In the genomic region with DNA sequence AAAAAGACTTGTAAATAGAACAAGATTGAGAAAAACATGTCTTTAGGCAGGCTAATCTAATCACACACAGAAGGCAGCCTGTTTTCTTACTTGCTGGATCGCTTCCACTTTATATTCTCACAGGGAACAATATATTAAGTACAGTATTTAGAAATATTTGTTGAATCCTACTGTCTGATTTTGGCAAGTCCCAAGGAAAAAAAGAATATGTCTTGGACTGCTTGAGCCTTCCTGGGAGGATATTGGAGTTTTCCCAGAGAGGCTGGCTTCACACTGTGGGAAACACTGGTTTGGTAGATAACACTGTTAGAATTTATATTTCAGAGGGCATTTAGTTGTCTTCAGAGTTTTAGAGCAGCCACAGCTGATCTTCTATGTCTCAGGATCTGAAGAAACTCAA, we compare ENCODE assay signal across 24 cellular contexts.
A peak's percentile ranks its signal among the peaks of the same experiment; 100 is the strongest.
DNase-seq lines count a peak whose midpoint lies in the region; ATAC-seq, FAIRE-seq and TF ChIP-seq lines count a peak whose summit lies in the region.
"Had no signal": no experiment of that assay in that cellular context is flagged by ENCODE, and none has a peak within 500 bp of the region (broad histone marks: within the 10 kb centered on the region; RNA-seq: fewer than 3 reads in every experiment).

No MANE protein-coding gene starts in this region.

- POLR2A ChIA-PET in endothelial cell of umbilical vein (lab: Charles Lee): no interaction called here

- no peaks in the 10 kb centered on the region for H3K9me3 ChIP-seq in right atrium auricular region
- H3K9me3 ChIP-seq in endothelial cell of umbilical vein (replicated peaks; ENCODE audit: control insufficient read depth, insufficient read depth, low read length): no peaks in the 10 kb centered on the region
- H3K9me3 ChIP-seq in WERI-Rb-1 (ENCODE audit: severe bottlenecking): no peaks in the 10 kb centered on the region
- H3K9me3 ChIP-seq: Peyer's patch, SJSA1, thoracic aorta had no signal

- intact Hi-C loops in Right ventricle myocardium superior (cut with DNase I) (no loop called here), endothelial cell of umbilical vein (cut with micrococcal nuclease) (no loop called here)

- H3K4me1 ChIP-seq in right atrium auricular region (peaks cover 0 to 22% of the 10 kb centered on the region in 2 donors), endothelial cell of umbilical vein (ENCODE audit: control insufficient read depth, extremely low read depth, insufficient read depth, low read length) (peaks cover 15% of the 10 kb centered on the region)
- H3K4me1 ChIP-seq: Peyer's patch had no signal

- no peaks in the 10 kb centered on the region for H3K79me2 ChIP-seq in endothelial cell of umbilical vein (ENCODE audit: control insufficient read depth, insufficient read depth, low read length)

- TF ChIP-seq CTCF in right atrium auricular region (IDR thresholded peaks at IDR 0.05) (no peak), endothelial cell of umbilical vein (IDR thresholded peaks at IDR 0.05; ENCODE audit: extremely low read depth in 1 of 2, insufficient read depth in 1 of 2, low read depth in 1 of 2, low read length in 2 of 2) (no peak), WERI-Rb-1 (IDR thresholded peaks at IDR 0.05; ENCODE audit: low read depth, low read length) (no peak)

- no peaks in the 10 kb centered on the region for H3K9me1 ChIP-seq in endothelial cell of umbilical vein (replicated peaks; ENCODE audit: control insufficient read depth, extremely low read depth, insufficient read depth, low read length)

- peak overlapping the region in 1 of 2 donors; percentile 37 for H3K27ac ChIP-seq in right atrium auricular region
- H3K27ac ChIP-seq in endothelial cell of umbilical vein (ENCODE audit: insufficient read depth, low read depth, low read length): no peak overlapping the region
- H3K27ac ChIP-seq in WERI-Rb-1: no peak overlapping the region
- H3K27ac ChIP-seq: Peyer's patch, SJSA1 had no signal

- H3K36me3 ChIP-seq in right atrium auricular region (no peaks in the 10 kb centered on the region), endothelial cell of umbilical vein (ENCODE audit: control insufficient read depth in 2 of 2, extremely low read depth in 1 of 2, insufficient read depth in 2 of 2, low read length in 2 of 2) (no peaks in the 10 kb centered on the region), WERI-Rb-1 (no peaks in the 10 kb centered on the region)
- H3K36me3 ChIP-seq: Peyer's patch, SJSA1, thoracic aorta had no signal

- no peak for FAIRE-seq in endothelial cell of umbilical vein (lab: Jason Lieb, UNC)
- FAIRE-seq: TTC549 had no signal

- H3K27me3 ChIP-seq in right atrium auricular region (no peaks in the 10 kb centered on the region), endothelial cell of umbilical vein (ENCODE audit: control insufficient read depth in 2 of 2, insufficient read depth in 2 of 2, low read length in 2 of 2) (no peaks in the 10 kb centered on the region), WERI-Rb-1 (ENCODE audit: insufficient read depth, low read depth, severe bottlenecking) (no peaks in the 10 kb centered on the region)
- H3K27me3 ChIP-seq: Peyer's patch, SJSA1 had no signal

- no TSS peak for BruUV-seq in endothelial cell of umbilical vein (replicated peaks; lab: Mats Ljungman, UMichigan)

- no peak overlapping the region for H3K4me2 ChIP-seq in endothelial cell of umbilical vein (ENCODE audit: insufficient read depth, low read length)

- H3K9ac ChIP-seq in endothelial cell of umbilical vein (replicated peaks; ENCODE audit: extremely low read depth, insufficient read depth, low read length): no peak overlapping the region

- H3K4me3 ChIP-seq in right atrium auricular region (no peak overlapping the region), endothelial cell of umbilical vein (replicated peaks in 1 of 3; ENCODE audit: insufficient read depth in 1 of 3, low read depth in 1 of 3, low read length in 3 of 3) (no peak overlapping the region), WERI-Rb-1 (ENCODE audit: low read depth, low read length) (no peak overlapping the region)
- H3K4me3 ChIP-seq: Peyer's patch, SJSA1, thoracic aorta had no signal

- CTCF ChIA-PET in endothelial cell of umbilical vein (lab: Charles Lee): no interaction called here

- TF ChIP-seq POLR2A in endothelial cell of umbilical vein (IDR thresholded peaks at IDR 0.05; ENCODE audit: low read depth, low read length): no peak

- no peaks in the 10 kb centered on the region for H4K20me1 ChIP-seq in endothelial cell of umbilical vein (replicated peaks; ENCODE audit: control insufficient read depth, extremely low read depth, insufficient read depth, low read length)

- no peak overlapping the region for H2AFZ ChIP-seq in endothelial cell of umbilical vein (ENCODE audit: low read depth, low read length)

- DNase-seq in Right ventricle myocardium superior (no peak), right atrium auricular region (ENCODE audit: low spot score) (no peak), endothelial cell of umbilical vein (ENCODE audit: low read depth, low spot score) (peak; percentile 64), left kidney (ENCODE audit: low read depth, low spot score) (peak; percentile 38), HT-29 (ENCODE audit: low spot score) (no peak), WERI-Rb-1 (no peak)
- no peak for DNase-seq in central memory CD4-positive, alpha-beta T cell
- no peak for DNase-seq in effector CD8-positive, alpha-beta T cell (lab: John Stamatoyannopoulos, UW)
- DNase-seq: activated CD4-positive, alpha-beta T cell treated with anti-CD3 and anti-CD28 coated beads for 36 hours; activated CD8-positive, alpha-beta memory T cell treated with anti-CD3 and anti-CD28 coated beads for 24 hours; activated gamma-delta T cell; activated naive CD8-positive, alpha-beta T cell treated with anti-CD3 and anti-CD28 coated beads, Interleukin-2, amount 50 U/mL, for 24 hours; CD4-positive, alpha-beta T cell; cerebellar nuclear complex; foreskin melanocyte; H7; NCI-H1092 treated with DMSO at 0.1 percent for 48 hours; NCI-H187 treated with DMSO at 0.1 percent for 48 hours; NCI-H526 treated with DMSO at 0.1 percent for 48 hours; Peyer's patch; stimulated activated naive CD8-positive, alpha-beta T cell treated with anti-CD3 and anti-CD28 coated beads, Interleukin-15, Interleukin-2, amounts not matched to agents 100 U/mL and 50 U/mL, for 24 hours had no signal

- dilution Hi-C loops in endothelial cell of umbilical vein (cut with MboI; ENCODE audit: extremely low pct_ligation_motif_present, low sequenced_read_pairs): no loop called here

- peak; percentile 63 for ATAC-seq in Right ventricle myocardium superior (ENCODE audit: poor library complexity)
- ATAC-seq: activated CD4-positive, alpha-beta T cell treated with anti-CD3 and anti-CD28 coated beads for 36 hours; activated naive CD8-positive, alpha-beta T cell treated with anti-CD3 and anti-CD28 coated beads, Interleukin-2, amount 50 U/mL, for 24 hours; stimulated activated naive CD8-positive, alpha-beta T cell treated with anti-CD3 and anti-CD28 coated beads, Interleukin-15, Interleukin-2, amounts not matched to agents 100 U/mL and 50 U/mL, for 24 hours had no signal

TF ChIP-seq in endothelial cell of umbilical vein, 7 proteins besides CTCF, POLR2A, EP300 and RAD21:
- TF ChIP-seq POLR2AphosphoS5 (IDR thresholded peaks at IDR 0.05; ENCODE audit: insufficient read depth, low read depth, low read length) (no peak), EZH2 (IDR thresholded peaks at IDR 0.05; ENCODE audit: borderline replicate concordance, low read depth, low read length, severe bottlenecking) (no peak), MYC (IDR thresholded peaks at IDR 0.05; ENCODE audit: low read depth, low read length) (no peak), GATA2 (IDR thresholded peaks at IDR 0.05; ENCODE audit: insufficient read depth, insufficient read length, low read depth, low read length) (no peak)

Comparison
In these comparisons a context has a peak if more than half of its experiments do, and no peak if none do; other contexts are left out.
1. DNase-seq: peak in endothelial cell of umbilical vein (single experiment) and left kidney (single experiment); none in Right ventricle myocardium superior (single experiment), right atrium auricular region (single experiment), HT-29 (single experiment), WERI-Rb-1 (single experiment), central memory CD4-positive, alpha-beta T cell (single experiment) and effector CD8-positive, alpha-beta T cell (single experiment).